13 cellular contexts compared by ENCODE assay signal in the genomic region with DNA sequence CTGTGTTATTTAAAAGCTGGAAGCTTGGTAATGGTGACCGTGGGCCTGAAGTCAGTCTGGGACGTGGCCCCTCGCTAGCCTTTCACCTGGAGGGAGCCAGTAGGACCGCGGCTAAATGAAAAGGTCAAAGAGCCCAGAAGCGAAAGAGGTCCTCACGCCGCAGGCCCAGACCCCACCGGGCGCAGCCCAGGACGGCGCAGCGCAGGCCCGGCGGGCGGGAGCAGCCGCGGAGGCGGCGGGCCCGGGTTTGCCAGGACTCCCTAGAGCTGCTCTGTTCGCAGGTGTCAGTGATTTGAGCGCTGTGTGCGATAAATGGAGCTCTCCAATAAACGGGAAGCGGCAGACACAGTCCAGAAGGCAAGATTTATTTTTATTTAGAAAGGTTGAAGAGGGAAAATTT. TPM values are rescaled to one million over a fixed set of nuclear protein-coding genes. Genes with fewer than 3 reads are reported as not detected.
A peak's percentile ranks its signal among the peaks of the same experiment; 100 is the strongest.
DNase-seq lines count a peak whose midpoint lies in the region; ATAC-seq, FAIRE-seq and TF ChIP-seq lines count a peak whose summit lies in the region.
"Had no signal": no experiment of that assay in that cellular context is flagged by ENCODE, and none has a peak within 500 bp of the region (broad histone marks: within the 10 kb centered on the region; RNA-seq: fewer than 3 reads in every experiment).

No MANE protein-coding gene starts in this region.

- H2BK15ac ChIP-seq in H1 (ENCODE audit: low read length) = no peak overlapping the region
- no peak overlapping the region for H2BK15ac ChIP-seq in neuronal stem cell (ENCODE audit: low read length)

- no peak for TF ChIP-seq EP300 in H1 (IDR thresholded peaks at IDR 0.05; ENCODE audit: borderline replicate concordance in 1 of 2, low read depth in 2 of 2, low read length in 2 of 2)

- CTCF ChIA-PET in H1 (lab: Charles Lee; ENCODE audit: partially characterized antibody) = interaction anchor here (1.3 to 1.4 kb wide), 2 partner anchors 9 to 56 kb away, joined by 3 to 4 read pairs; no protein-coding TSS in a partner anchor

- H3K4ac ChIP-seq in H1 (replicated peaks; ENCODE audit: insufficient read length, low read depth, low read length) = no peak overlapping the region
- H3K4ac ChIP-seq in neuronal stem cell (ENCODE audit: low read length) = no peak overlapping the region

- no peak for FAIRE-seq in H1 (lab: Jason Lieb, UNC)
- FAIRE-seq: GM19239, H54 had no signal

- DNase-seq in left ventricle myocardium inferior (no peak), right atrium auricular region (ENCODE audit: low spot score) (no peak), H1 (ENCODE audit: low read depth in 1 of 2, low spot score in 2 of 2) (no peak), neuronal stem cell (ENCODE audit: low spot score) (no peak), foreskin melanocyte (no peak)
- DNase-seq: CD4-positive, CD25-positive, alpha-beta regulatory T cell; DMS53; GF-D8 had no signal

- H3K36me3 ChIP-seq in left ventricle myocardium inferior = no peaks in the 10 kb centered on the region
- H3K36me3 ChIP-seq in right atrium auricular region = no peaks in the 10 kb centered on the region
- no peaks in the 10 kb centered on the region for H3K36me3 ChIP-seq in H1 (ENCODE audit: control insufficient read depth in 2 of 4, insufficient read depth in 4 of 4, low read length in 3 of 4)
- no peaks in the 10 kb centered on the region for H3K36me3 ChIP-seq in neuronal stem cell (replicated peaks in 1 of 2; ENCODE audit: control insufficient read depth in 2 of 2, insufficient read depth in 2 of 2, low read length in 2 of 2)

- H3K27me3 ChIP-seq in left ventricle myocardium inferior (ENCODE audit: low read depth) (no peaks in the 10 kb centered on the region), right atrium auricular region (no peaks in the 10 kb centered on the region), H1 (replicated peaks in 1 of 4; ENCODE audit: control insufficient read depth in 3 of 4, extremely low read depth in 1 of 4, insufficient read depth in 3 of 4, low read length in 3 of 4) (no peaks in the 10 kb centered on the region), neuronal stem cell (ENCODE audit: control insufficient read depth in 3 of 3, insufficient read depth in 3 of 3, low read depth in 1 of 3, low read length in 3 of 3) (no peaks in the 10 kb centered on the region)

- H3K79me1 ChIP-seq in H1 (ENCODE audit: low read depth, low read length) (no peaks in the 10 kb centered on the region), neuronal stem cell (ENCODE audit: low read depth, low read length) (no peaks in the 10 kb centered on the region)

- H4K5ac ChIP-seq in H1 (ENCODE audit: insufficient read length, low read depth, low read length) = no peak overlapping the region

- H2BK120ac ChIP-seq in H1 (replicated peaks; ENCODE audit: low read depth, low read length) (no peak overlapping the region), neuronal stem cell (ENCODE audit: low read depth, low read length) (no peak overlapping the region)

- no peak overlapping the region for H2BK12ac ChIP-seq in H1 (ENCODE audit: low read depth, low read length)
- H2BK12ac ChIP-seq in neuronal stem cell (ENCODE audit: low read length) = no peak overlapping the region

- no peak overlapping the region for H3K56ac ChIP-seq in H1 (replicated peaks; ENCODE audit: insufficient read length, low read depth, low read length)

- H2BK20ac ChIP-seq in H1 (ENCODE audit: low read length) = no peak overlapping the region

- H2AK5ac ChIP-seq in H1 (ENCODE audit: low read depth, low read length) (no peak overlapping the region), neuronal stem cell (ENCODE audit: low read depth, low read length) (peak overlapping the region; percentile 13)

- intact Hi-C loops in left ventricle myocardium inferior (cut with micrococcal nuclease) = no loop called here

- H3K4me1 ChIP-seq in left ventricle myocardium inferior = no peaks in the 10 kb centered on the region
- peaks cover 0 to 6% of the 10 kb centered on the region in 2 donors for H3K4me1 ChIP-seq in right atrium auricular region
- peaks cover 0 to 5% (median 4%) of the 10 kb centered on the region in 4 experiments; a peak in 4 of 7 replicates for H3K4me1 ChIP-seq in H1 (replicated peaks in 1 of 4; ENCODE audit: control insufficient read depth in 3 of 4, insufficient read depth in 4 of 4, low read length in 3 of 4)
- H3K4me1 ChIP-seq in neuronal stem cell (ENCODE audit: control insufficient read depth in 2 of 2, insufficient read depth in 1 of 2, low read depth in 1 of 2, low read length in 2 of 2) = peaks cover 1 to 7% of the 10 kb centered on the region in 2 donors

- H2BK5ac ChIP-seq in H1 (ENCODE audit: low read depth, low read length) = no peak overlapping the region
- no peak overlapping the region for H2BK5ac ChIP-seq in neuronal stem cell (ENCODE audit: low read length)

- peak overlapping the region; percentile 5 for H3K4me3 ChIP-seq in left ventricle myocardium inferior
- H3K4me3 ChIP-seq in right atrium auricular region = no peak overlapping the region
- no peak overlapping the region for H3K4me3 ChIP-seq in H1 (ENCODE audit: extremely low read depth in 1 of 4, insufficient read depth in 2 of 4, low read depth in 3 of 4, low read length in 4 of 4)
- no peak overlapping the region for H3K4me3 ChIP-seq in neuronal stem cell (ENCODE audit: low read length in 2 of 2)

- POLR2A ChIA-PET in H1 (lab: Charles Lee; ENCODE audit: partially characterized antibody) = no interaction called here

- H3K9ac ChIP-seq in H1 (replicated peaks in 1 of 4; ENCODE audit: extremely low read depth in 1 of 4, low read depth in 3 of 4, low read length in 3 of 4) (no peak overlapping the region), neuronal stem cell (ENCODE audit: low read depth, low read length, poor library complexity) (no peak overlapping the region)

- no peaks in the 10 kb centered on the region for H3K23me2 ChIP-seq in H1 (ENCODE audit: low read depth, low read length)

- H4K8ac ChIP-seq in H1 (ENCODE audit: extremely low read depth, insufficient read depth, low read length) = peak overlapping the region; percentile 46; the same call in 1 of the 2 replicates
- no peak overlapping the region for H4K8ac ChIP-seq in neuronal stem cell (ENCODE audit: low read depth, low read length)

- H3K14ac ChIP-seq in H1 (ENCODE audit: insufficient read length) (no peak overlapping the region), neuronal stem cell (ENCODE audit: low read length) (no peak overlapping the region)

- no peak for TF ChIP-seq RAD21 in H1 (IDR thresholded peaks at IDR 0.05 in 1 of 2, conservative IDR thresholded peaks at IDR 0.05 in 1 of 2; ENCODE audit: low read depth in 2 of 2, low read length in 2 of 2)

- H4K20me1 ChIP-seq in H1 (replicated peaks in 1 of 2; ENCODE audit: control insufficient read depth in 1 of 2, insufficient read depth in 2 of 2, low read length in 2 of 2) = no peaks in the 10 kb centered on the region

- 97% methylated on average over 18 of the region's 26 CpGs; no CpG with 5 or more reads in 1 of the 2 experiments for WGBS in H1 (ENCODE audit: extremely low coverage in 1 of 2, insufficient coverage in 1 of 2, insufficient read length in 1 of 2, insufficient replicate concordance in 2 of 2, low coverage in 1 of 2, low lambda C conversion rate in 2 of 2, missing lambda C conversion rate in 1 of 2), 2 experiments
- no CpG with 5 or more reads among the region's 26 CpGs for WGBS in neuronal stem cell (ENCODE audit: extremely low coverage in 2 of 2, insufficient read length in 2 of 2, insufficient replicate concordance in 1 of 2), 2 donors

- H3K27ac ChIP-seq in left ventricle myocardium inferior (replicated peaks) (peak overlapping the region; percentile 38), right atrium auricular region (no peak overlapping the region), H1 (ENCODE audit: low read depth, low read length) (no peak overlapping the region), neuronal stem cell (replicated peaks; ENCODE audit: low read length) (no peak overlapping the region)
- H3K27ac ChIP-seq: 22Rv1 had no signal

- no peak overlapping the region for H3K18ac ChIP-seq in H1 (ENCODE audit: extremely low read depth, low read length)
- no peak overlapping the region for H3K18ac ChIP-seq in neuronal stem cell (ENCODE audit: low read length)

- H4K91ac ChIP-seq in H1 (replicated peaks; ENCODE audit: insufficient read length, low read length) = no peak overlapping the region
- no peak overlapping the region for H4K91ac ChIP-seq in neuronal stem cell (ENCODE audit: low read depth, low read length, poor library complexity)

- TF ChIP-seq POLR2A in H1 (IDR thresholded peaks at IDR 0.05; ENCODE audit: control extremely low read depth in 1 of 2, low read depth in 2 of 2, low read length in 2 of 2) = no peak

- no peak overlapping the region for H3K4me2 ChIP-seq in H1 (ENCODE audit: insufficient read depth in 1 of 2, low read depth in 2 of 2, low read length in 2 of 2)
- H3K4me2 ChIP-seq in neuronal stem cell (ENCODE audit: insufficient read depth, low read length, poor library complexity, severe bottlenecking) = no peak overlapping the region

- no peaks in the 10 kb centered on the region for H3K79me2 ChIP-seq in H1 (ENCODE audit: control insufficient read depth in 1 of 2, insufficient read depth in 2 of 2, low read length in 2 of 2)

- TF ChIP-seq CTCF in left ventricle myocardium inferior (IDR thresholded peaks at IDR 0.05; ENCODE audit: borderline replicate concordance) (no peak), right atrium auricular region (IDR thresholded peaks at IDR 0.05) (no peak), H1 (IDR thresholded peaks at IDR 0.05; ENCODE audit: control extremely low read depth in 1 of 3, insufficient read depth in 1 of 3, low read depth in 1 of 3, low read length in 3 of 3) (no peak)

- no peak for ATAC-seq in HG02588 (IDR thresholded peaks at IDR 0.05; ENCODE audit: unreplicated experiment)
- no peak for ATAC-seq in HG03139 (IDR thresholded peaks at IDR 0.05; ENCODE audit: unreplicated experiment)

- no peak overlapping the region for H3K23ac ChIP-seq in H1 (ENCODE audit: insufficient read length)
- no peak overlapping the region for H3K23ac ChIP-seq in neuronal stem cell (ENCODE audit: low read depth, low read length, poor library complexity)

- H2AFZ ChIP-seq in H1 (ENCODE audit: low read length) = no peak overlapping the region
- no peak overlapping the region for H2AFZ ChIP-seq in neuronal stem cell (ENCODE audit: low read length)

- H3K9me3 ChIP-seq in left ventricle myocardium inferior (replicated peaks) (peaks cover 5% of the 10 kb centered on the region), right atrium auricular region (no peaks in the 10 kb centered on the region), H1 (ENCODE audit: insufficient read depth in 2 of 2, low read depth in 1 of 2, low read length in 1 of 2) (no peaks in the 10 kb centered on the region), neuronal stem cell (replicated peaks in 1 of 2; ENCODE audit: control insufficient read depth in 2 of 2, insufficient read depth in 1 of 2, low read depth in 1 of 2, low read length in 2 of 2) (no peaks in the 10 kb centered on the region)

RNA-seq across cellular contexts. Expression of gene STIM2, which starts 56.2 kb away (rescaled TPM):
- 12.2 TPM for total RNA-seq in left ventricle myocardium inferior
- total RNA-seq in right atrium auricular region = 10 to 100 TPM in 1 of 2 donors, 1 to 10 TPM in 1; 9.2 to 10.5 TPM
- 20.1 and 22.9 TPM in 2 replicates for total RNA-seq in H1 (2021; fragmentation: NEBNext Ultra II Directional; extraction: Animal tissue kit (Norgen Biotek cat#: 25700))
- 23.0 and 24.3 TPM in 2 replicates for polyA plus RNA-seq in H1 (2011; rRNA removed)
- polyA plus RNA-seq in H1 (2011; cell fraction: cytosol; rRNA removed) = 17.4 TPM
- polyA plus RNA-seq in H1 (2011; cell fraction: nucleus; rRNA removed) = 37.3 TPM
- 11.1 to 19.0 TPM (median 14.0 TPM) in 4 replicates for polyA plus RNA-seq in H1 (2012, experiment 1 of 2)
- polyA plus RNA-seq in H1 (2012, experiment 2 of 2) = 7.1 TPM
- polyA plus RNA-seq in H1 (2013, experiment 1 of 2) = 40.1 TPM
- polyA plus RNA-seq in H1 (2013, experiment 2 of 2) = 40.7 TPM
- polyA minus RNA-seq in H1 (2011; rRNA and poly(A)+ RNA removed) = 21.0 and 22.3 TPM in 2 replicates
- polyA minus RNA-seq in H1 (2011; cell fraction: cytosol; rRNA and poly(A)+ RNA removed) = 14.5 TPM
- polyA minus RNA-seq in H1 (2011; cell fraction: nucleus; rRNA and poly(A)+ RNA removed) = 31.1 TPM
- polyA plus RNA-seq in neuronal stem cell (2013, experiment 1 of 2) = 23.4 TPM
- 23.3 TPM for polyA plus RNA-seq in neuronal stem cell (2013, experiment 2 of 2)
